In the genomic region with DNA sequence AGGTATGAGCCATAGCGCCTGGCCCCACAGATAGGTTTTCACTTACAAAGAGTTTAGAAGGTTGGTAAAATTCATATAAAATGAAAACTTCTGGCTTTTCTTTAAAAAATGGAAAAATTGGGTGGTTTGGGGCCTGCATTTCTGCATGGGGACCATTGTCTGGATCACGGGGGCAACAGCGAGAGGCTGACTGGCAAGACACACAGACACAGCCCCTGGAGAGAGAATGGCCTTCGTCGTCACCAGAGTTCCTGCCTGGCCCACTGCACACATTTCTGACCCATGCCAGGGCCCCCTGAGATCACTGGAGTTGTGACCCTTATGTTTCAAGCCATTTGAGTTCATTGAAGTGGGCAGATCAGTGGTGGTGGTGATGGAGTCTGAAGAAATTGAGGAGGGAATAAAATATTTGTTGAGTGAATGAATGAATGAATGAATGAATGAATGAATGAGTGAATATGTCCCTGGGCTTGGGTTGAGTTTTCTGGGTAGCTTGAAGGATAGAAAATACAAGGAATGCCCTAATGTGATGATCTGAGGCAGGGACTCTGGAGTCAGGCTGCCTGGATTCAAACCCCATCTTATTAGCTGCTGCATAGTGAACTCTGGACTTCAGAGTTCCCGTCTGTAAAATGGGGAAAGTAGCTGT, we compare ENCODE assay signal across 1 cellular context.
TF ChIP-seq lines count a peak whose summit lies in the region.

No MANE protein-coding gene starts in this region.

TF ChIP-seq in H1, 55 proteins besides CTCF, POLR2A, EP300 and RAD21:
- no peak for TF ChIP-seq PHF8 (conservative IDR thresholded peaks at IDR 0.05; ENCODE audit: low read depth, low read length)
- no peak for TF ChIP-seq POU5F1 (IDR thresholded peaks at IDR 0.05; ENCODE audit: low read depth, low read length)
- TF ChIP-seq, protein P1, sequence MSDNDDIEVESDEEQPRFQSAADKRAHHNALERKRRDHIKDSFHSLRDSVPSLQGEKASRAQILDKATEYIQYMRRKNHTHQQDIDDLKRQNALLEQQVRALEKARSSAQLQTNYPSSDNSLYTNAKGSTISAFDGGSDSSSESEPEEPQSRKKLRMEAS (IDR thresholded peaks at IDR 0.05) = no peak
- no peak for TF ChIP-seq SUZ12 (IDR thresholded peaks at IDR 0.05; ENCODE audit: low read length)
- no peak for TF ChIP-seq ASH2L (IDR thresholded peaks at IDR 0.05; ENCODE audit: low read length)
- TF ChIP-seq KDM5A (IDR thresholded peaks at IDR 0.05; ENCODE audit: low read length) = no peak
- TF ChIP-seq KDM1A (IDR thresholded peaks at IDR 0.05; ENCODE audit: borderline replicate concordance, low read length) = no peak
- TF ChIP-seq, protein P2, sequence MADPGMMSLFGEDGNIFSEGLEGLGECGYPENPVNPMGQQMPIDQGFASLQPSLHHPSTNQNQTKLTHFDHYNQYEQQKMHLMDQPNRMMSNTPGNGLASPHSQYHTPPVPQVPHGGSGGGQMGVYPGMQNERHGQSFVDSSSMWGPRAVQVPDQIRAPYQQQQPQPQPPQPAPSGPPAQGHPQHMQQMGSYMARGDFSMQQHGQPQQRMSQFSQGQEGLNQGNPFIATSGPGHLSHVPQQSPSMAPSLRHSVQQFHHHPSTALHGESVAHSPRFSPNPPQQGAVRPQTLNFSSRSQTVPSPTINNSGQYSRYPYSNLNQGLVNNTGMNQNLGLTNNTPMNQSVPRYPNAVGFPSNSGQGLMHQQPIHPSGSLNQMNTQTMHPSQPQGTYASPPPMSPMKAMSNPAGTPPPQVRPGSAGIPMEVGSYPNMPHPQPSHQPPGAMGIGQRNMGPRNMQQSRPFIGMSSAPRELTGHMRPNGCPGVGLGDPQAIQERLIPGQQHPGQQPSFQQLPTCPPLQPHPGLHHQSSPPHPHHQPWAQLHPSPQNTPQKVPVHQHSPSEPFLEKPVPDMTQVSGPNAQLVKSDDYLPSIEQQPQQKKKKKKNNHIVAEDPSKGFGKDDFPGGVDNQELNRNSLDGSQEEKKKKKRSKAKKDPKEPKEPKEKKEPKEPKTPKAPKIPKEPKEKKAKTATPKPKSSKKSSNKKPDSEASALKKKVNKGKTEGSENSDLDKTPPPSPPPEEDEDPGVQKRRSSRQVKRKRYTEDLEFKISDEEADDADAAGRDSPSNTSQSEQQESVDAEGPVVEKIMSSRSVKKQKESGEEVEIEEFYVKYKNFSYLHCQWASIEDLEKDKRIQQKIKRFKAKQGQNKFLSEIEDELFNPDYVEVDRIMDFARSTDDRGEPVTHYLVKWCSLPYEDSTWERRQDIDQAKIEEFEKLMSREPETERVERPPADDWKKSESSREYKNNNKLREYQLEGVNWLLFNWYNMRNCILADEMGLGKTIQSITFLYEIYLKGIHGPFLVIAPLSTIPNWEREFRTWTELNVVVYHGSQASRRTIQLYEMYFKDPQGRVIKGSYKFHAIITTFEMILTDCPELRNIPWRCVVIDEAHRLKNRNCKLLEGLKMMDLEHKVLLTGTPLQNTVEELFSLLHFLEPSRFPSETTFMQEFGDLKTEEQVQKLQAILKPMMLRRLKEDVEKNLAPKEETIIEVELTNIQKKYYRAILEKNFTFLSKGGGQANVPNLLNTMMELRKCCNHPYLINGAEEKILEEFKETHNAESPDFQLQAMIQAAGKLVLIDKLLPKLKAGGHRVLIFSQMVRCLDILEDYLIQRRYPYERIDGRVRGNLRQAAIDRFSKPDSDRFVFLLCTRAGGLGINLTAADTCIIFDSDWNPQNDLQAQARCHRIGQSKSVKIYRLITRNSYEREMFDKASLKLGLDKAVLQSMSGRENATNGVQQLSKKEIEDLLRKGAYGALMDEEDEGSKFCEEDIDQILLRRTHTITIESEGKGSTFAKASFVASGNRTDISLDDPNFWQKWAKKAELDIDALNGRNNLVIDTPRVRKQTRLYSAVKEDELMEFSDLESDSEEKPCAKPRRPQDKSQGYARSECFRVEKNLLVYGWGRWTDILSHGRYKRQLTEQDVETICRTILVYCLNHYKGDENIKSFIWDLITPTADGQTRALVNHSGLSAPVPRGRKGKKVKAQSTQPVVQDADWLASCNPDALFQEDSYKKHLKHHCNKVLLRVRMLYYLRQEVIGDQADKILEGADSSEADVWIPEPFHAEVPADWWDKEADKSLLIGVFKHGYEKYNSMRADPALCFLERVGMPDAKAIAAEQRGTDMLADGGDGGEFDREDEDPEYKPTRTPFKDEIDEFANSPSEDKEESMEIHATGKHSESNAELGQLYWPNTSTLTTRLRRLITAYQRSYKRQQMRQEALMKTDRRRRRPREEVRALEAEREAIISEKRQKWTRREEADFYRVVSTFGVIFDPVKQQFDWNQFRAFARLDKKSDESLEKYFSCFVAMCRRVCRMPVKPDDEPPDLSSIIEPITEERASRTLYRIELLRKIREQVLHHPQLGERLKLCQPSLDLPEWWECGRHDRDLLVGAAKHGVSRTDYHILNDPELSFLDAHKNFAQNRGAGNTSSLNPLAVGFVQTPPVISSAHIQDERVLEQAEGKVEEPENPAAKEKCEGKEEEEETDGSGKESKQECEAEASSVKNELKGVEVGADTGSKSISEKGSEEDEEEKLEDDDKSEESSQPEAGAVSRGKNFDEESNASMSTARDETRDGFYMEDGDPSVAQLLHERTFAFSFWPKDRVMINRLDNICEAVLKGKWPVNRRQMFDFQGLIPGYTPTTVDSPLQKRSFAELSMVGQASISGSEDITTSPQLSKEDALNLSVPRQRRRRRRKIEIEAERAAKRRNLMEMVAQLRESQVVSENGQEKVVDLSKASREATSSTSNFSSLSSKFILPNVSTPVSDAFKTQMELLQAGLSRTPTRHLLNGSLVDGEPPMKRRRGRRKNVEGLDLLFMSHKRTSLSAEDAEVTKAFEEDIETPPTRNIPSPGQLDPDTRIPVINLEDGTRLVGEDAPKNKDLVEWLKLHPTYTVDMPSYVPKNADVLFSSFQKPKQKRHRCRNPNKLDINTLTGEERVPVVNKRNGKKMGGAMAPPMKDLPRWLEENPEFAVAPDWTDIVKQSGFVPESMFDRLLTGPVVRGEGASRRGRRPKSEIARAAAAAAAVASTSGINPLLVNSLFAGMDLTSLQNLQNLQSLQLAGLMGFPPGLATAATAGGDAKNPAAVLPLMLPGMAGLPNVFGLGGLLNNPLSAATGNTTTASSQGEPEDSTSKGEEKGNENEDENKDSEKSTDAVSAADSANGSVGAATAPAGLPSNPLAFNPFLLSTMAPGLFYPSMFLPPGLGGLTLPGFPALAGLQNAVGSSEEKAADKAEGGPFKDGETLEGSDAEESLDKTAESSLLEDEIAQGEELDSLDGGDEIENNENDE (IDR thresholded peaks at IDR 0.05; ENCODE audit: insufficient replicate concordance, low read length) = no peak
- TF ChIP-seq JUN (IDR thresholded peaks at IDR 0.05; ENCODE audit: low read depth, low read length) = no peak
- TF ChIP-seq, protein P3, sequence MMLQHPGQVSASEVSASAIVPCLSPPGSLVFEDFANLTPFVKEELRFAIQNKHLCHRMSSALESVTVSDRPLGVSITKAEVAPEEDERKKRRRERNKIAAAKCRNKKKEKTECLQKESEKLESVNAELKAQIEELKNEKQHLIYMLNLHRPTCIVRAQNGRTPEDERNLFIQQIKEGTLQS (IDR thresholded peaks at IDR 0.05; ENCODE audit: insufficient read depth, low read depth, low read length) = no peak
- TF ChIP-seq TCF12 (IDR thresholded peaks at IDR 0.05; ENCODE audit: low read depth, low read length) = no peak
